ENCODE assay signal across 19 cellular contexts in the genomic region with DNA sequence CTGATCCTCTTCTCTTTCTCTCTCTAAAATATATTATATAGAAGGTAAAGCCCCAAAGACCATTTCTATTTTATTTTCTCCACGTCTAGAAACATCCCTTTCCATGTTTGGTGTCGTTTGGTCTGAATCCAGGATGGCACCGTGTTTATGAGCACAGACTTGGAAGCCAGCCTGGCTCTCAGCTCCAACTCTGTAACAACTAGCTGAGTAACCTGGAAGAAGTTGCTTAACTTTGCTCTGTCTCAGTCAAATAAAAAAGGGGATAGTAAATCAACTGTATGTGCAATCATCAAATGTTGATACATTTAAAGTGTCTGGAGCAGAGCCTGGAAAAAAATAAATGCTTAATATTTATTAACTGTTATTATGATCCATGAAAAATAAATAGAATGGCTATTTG.
"Had no signal": no experiment of that assay in that cellular context is flagged by ENCODE, and none has a peak within 500 bp of the region (broad histone marks: within the 10 kb centered on the region; RNA-seq: fewer than 3 reads in every experiment).

No MANE protein-coding gene starts in this region.

- H3K4me3 ChIP-seq: dorsolateral prefrontal cortex, lower lobe of right lung, spleen had no signal

- H3K27me3 Mint-ChIP-seq: naive B cell had no signal

- H3K27ac ChIP-seq: dorsolateral prefrontal cortex, lower lobe of right lung, spleen had no signal

- H3K4me1 Mint-ChIP-seq: activated B cell treated with CpG ODN at 0.5 μM for 24 hours had no signal

- H3K4me1 ChIP-seq: lower lobe of right lung, spleen had no signal

- H3K27ac Mint-ChIP-seq: activated B cell treated with CpG ODN at 0.5 μM for 24 hours; activated CD4-positive, alpha-beta T cell treated with anti-CD3 and anti-CD28 coated beads for 36 hours; activated naive CD8-positive, alpha-beta T cell treated with anti-CD3 and anti-CD28 coated beads for 36 hours; effector memory CD8-positive, alpha-beta T cell had no signal

- DNase-seq: activated B cell treated with CpG ODN at 0.5 μM for 24 hours; activated CD4-positive, alpha-beta T cell treated with anti-CD3 and anti-CD28 coated beads for 36 hours; activated CD4-positive, alpha-beta T cell treated with anti-CD3 and anti-CD28 coated beads, Interleukin-2, amount 50 U/mL, for 4 hours; activated CD8-positive, alpha-beta memory T cell treated with anti-CD3 and anti-CD28 coated beads for 24 hours; activated CD8-positive, alpha-beta memory T cell treated with anti-CD3 and anti-CD28 coated beads, Interleukin-2, amount 50 U/mL, for 4 hours; activated naive CD4-positive, alpha-beta T cell treated with Interleukin-2 at 50 U/mL for 16 hours; activated naive CD8-positive, alpha-beta T cell treated with anti-CD3 and anti-CD28 coated beads for 36 hours; activated T-cell treated with anti-CD3 and anti-CD28 coated beads, Interleukin-2, amount 50 U/mL, for 48 hours; central memory CD4-positive, alpha-beta T cell; dorsolateral prefrontal cortex; effector memory CD8-positive, alpha-beta T cell; kidney; lower lobe of right lung; naive B cell; nucleus accumbens; spleen; stimulated activated CD4-positive, alpha-beta T cell treated with anti-CD3 and anti-CD28 coated beads, Interleukin-4, amount 100 ng/mL, for 1 hour; stimulated activated naive CD4-positive, alpha-beta T cell; T-helper 9 cell had no signal

- H3K4me3 Mint-ChIP-seq: activated B cell treated with CpG ODN at 0.5 μM for 24 hours; activated CD4-positive, alpha-beta T cell treated with anti-CD3 and anti-CD28 coated beads for 36 hours; activated naive CD8-positive, alpha-beta T cell treated with anti-CD3 and anti-CD28 coated beads for 36 hours; effector memory CD8-positive, alpha-beta T cell; naive B cell had no signal

- H3K36me3 Mint-ChIP-seq: activated naive CD8-positive, alpha-beta T cell treated with anti-CD3 and anti-CD28 coated beads for 36 hours had no signal

- H3K36me3 ChIP-seq: lower lobe of right lung, spleen had no signal

- ATAC-seq: activated CD4-positive, alpha-beta T cell treated with anti-CD3 and anti-CD28 coated beads for 36 hours; effector memory CD8-positive, alpha-beta T cell; lower lobe of right lung had no signal

- H3K27me3 ChIP-seq: spleen had no signal
